In the genomic region with DNA sequence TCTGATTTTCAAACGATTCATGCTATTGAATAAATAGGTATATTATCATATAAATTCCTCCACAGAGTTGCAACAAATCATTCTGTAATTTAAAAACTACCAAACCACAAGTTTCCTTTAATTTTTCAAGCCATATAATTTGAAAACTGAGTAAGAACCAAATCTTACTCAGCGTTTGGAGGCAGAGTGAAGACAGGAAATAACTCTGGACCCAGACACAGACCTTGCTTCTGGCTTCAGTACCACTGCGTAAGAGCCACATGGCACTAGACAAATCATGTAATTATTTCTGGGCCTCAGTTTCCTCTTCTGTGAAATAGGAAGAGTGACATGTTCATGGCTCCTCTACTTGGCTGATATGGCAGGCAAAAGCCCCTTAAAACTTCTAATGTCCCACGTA, we compare ENCODE assay signal across 19 cellular contexts.
"Had no signal": no experiment of that assay in that cellular context is flagged by ENCODE, and none has a peak within 500 bp of the region (broad histone marks: within the 10 kb centered on the region; RNA-seq: fewer than 3 reads in every experiment).

No MANE protein-coding gene starts in this region.

- H3K9me3 Mint-ChIP-seq: activated B cell treated with CpG ODN at 0.5 μM for 24 hours, immature natural killer cell, naive B cell, neural progenitor cell had no signal

- DNase-seq: activated B cell treated with CpG ODN at 0.5 μM for 24 hours; activated CD4-positive, alpha-beta T cell treated with anti-CD3 and anti-CD28 coated beads, Interleukin-2, amount 10 ng/mL, durations not matched to agents 24 days and 14 days; activated CD8-positive, alpha-beta memory T cell treated with anti-CD3 and anti-CD28 coated beads, Interleukin-2, amount 50 U/mL, for 4 hours; activated CD8-positive, alpha-beta T cell treated with anti-CD3 and anti-CD28 coated beads, Interleukin-2, amount 10 ng/mL, durations not matched to agents 7 days and 5 days; activated naive CD8-positive, alpha-beta T cell treated with anti-CD3 and anti-CD28 coated beads, Interleukin-2, amount 10 ng/mL, durations not matched to agents 7 days and 5 days; activated T-cell treated with anti-CD3 and anti-CD28 coated beads, Interleukin-2, amount 50 U/mL, for 72 hours; aorta; immature natural killer cell; left cardiac atrium; lower lobe of right lung; naive B cell; pancreas; stimulated activated CD4-positive, alpha-beta T cell treated with anti-CD3 and anti-CD28 coated beads, Interleukin-2, amount 100 ng/mL, for 48 hours; T-helper 2 cell; thyroid gland; uterus had no signal

- H3K9me3 ChIP-seq: breast epithelium, lower lobe of right lung, pancreas, thyroid gland, uterus had no signal

- H3K4me2 ChIP-seq: neural progenitor cell had no signal

- H2AFZ ChIP-seq: neural progenitor cell had no signal

- H3K36me3 Mint-ChIP-seq: immature natural killer cell; naive B cell; stimulated activated memory B cell treated with anti-CD40 and anti-IgM and Interleukin-4, amounts not matched to agents 10 μg/mL and 1 μg/mL and 100 μg/mL, for 72 hours had no signal

- ATAC-seq: activated CD8-positive, alpha-beta T cell treated with anti-CD3 and anti-CD28 coated beads, Interleukin-2, amount 10 ng/mL, durations not matched to agents 7 days and 5 days; activated T-cell treated with anti-CD3 and anti-CD28 coated beads, Interleukin-2, amount 50 U/mL, for 72 hours; lower lobe of right lung; pancreas; stimulated activated memory B cell treated with anti-CD40 and anti-IgM and Interleukin-4, amounts not matched to agents 10 μg/mL and 1 μg/mL and 100 μg/mL, for 72 hours had no signal

- H3K9ac ChIP-seq: neural progenitor cell had no signal

- H3K27ac ChIP-seq: breast epithelium, lower lobe of right lung, neural progenitor cell, pancreas had no signal

- H3K27me3 ChIP-seq: breast epithelium, neural progenitor cell, pancreas, thyroid gland, uterus had no signal

- H3K4me1 ChIP-seq: breast epithelium, lower lobe of right lung, neural progenitor cell, pancreas, uterus had no signal

- H3K27ac Mint-ChIP-seq: activated B cell treated with CpG ODN at 0.5 μM for 24 hours; activated CD4-positive, alpha-beta T cell treated with anti-CD3 and anti-CD28 coated beads, Interleukin-2, amount 10 ng/mL, durations not matched to agents 24 days and 14 days; activated CD8-positive, alpha-beta T cell treated with anti-CD3 and anti-CD28 coated beads, Interleukin-2, amount 10 ng/mL, durations not matched to agents 7 days and 5 days; activated naive CD8-positive, alpha-beta T cell treated with anti-CD3 and anti-CD28 coated beads, Interleukin-2, amount 10 ng/mL, durations not matched to agents 7 days and 5 days; activated T-cell treated with anti-CD3 and anti-CD28 coated beads, Interleukin-2, amount 50 U/mL, for 72 hours; immature natural killer cell; neural progenitor cell; stimulated activated memory B cell treated with anti-CD40 and anti-IgM and Interleukin-4, amounts not matched to agents 10 μg/mL and 1 μg/mL and 100 μg/mL, for 72 hours had no signal

- H3K36me3 ChIP-seq: neural progenitor cell, uterus had no signal

- H3K4me3 ChIP-seq: breast epithelium, lower lobe of right lung, neural progenitor cell, pancreas, thyroid gland, uterus had no signal

- H3K4me1 Mint-ChIP-seq: activated B cell treated with CpG ODN at 0.5 μM for 24 hours; activated naive CD8-positive, alpha-beta T cell treated with anti-CD3 and anti-CD28 coated beads, Interleukin-2, amount 10 ng/mL, durations not matched to agents 7 days and 5 days; immature natural killer cell; naive B cell; stimulated activated memory B cell treated with anti-CD40 and anti-IgM and Interleukin-4, amounts not matched to agents 10 μg/mL and 1 μg/mL and 100 μg/mL, for 72 hours had no signal

- H3K4me3 Mint-ChIP-seq: activated B cell treated with CpG ODN at 0.5 μM for 24 hours; activated CD4-positive, alpha-beta T cell treated with anti-CD3 and anti-CD28 coated beads, Interleukin-2, amount 10 ng/mL, durations not matched to agents 24 days and 14 days; activated CD8-positive, alpha-beta T cell treated with anti-CD3 and anti-CD28 coated beads, Interleukin-2, amount 10 ng/mL, durations not matched to agents 7 days and 5 days; activated naive CD8-positive, alpha-beta T cell treated with anti-CD3 and anti-CD28 coated beads, Interleukin-2, amount 10 ng/mL, durations not matched to agents 7 days and 5 days; activated T-cell treated with anti-CD3 and anti-CD28 coated beads, Interleukin-2, amount 50 U/mL, for 72 hours; immature natural killer cell; naive B cell; neural progenitor cell; stimulated activated memory B cell treated with anti-CD40 and anti-IgM and Interleukin-4, amounts not matched to agents 10 μg/mL and 1 μg/mL and 100 μg/mL, for 72 hours had no signal
